ENCODE assay signal across 12 cellular contexts in the genomic region with DNA sequence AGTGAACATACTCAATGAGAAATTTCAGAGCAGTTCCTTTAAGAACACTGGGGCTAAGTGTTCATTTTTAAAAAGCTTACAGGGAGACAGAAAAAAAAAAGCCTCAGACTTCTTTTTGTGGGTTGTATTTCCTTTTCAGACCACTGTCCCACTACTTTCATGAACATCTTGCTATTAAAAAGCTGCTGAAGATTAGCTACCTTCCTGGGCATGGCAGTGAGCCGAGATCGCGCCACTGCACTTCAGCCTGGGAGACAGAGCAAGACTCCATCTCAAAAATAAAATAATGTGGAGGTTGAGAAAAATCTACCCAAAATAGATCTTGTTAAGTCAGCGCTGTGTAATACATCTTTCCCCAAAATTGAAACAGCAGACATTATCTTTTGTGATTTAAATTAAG.
"Had no signal": no experiment of that assay in that cellular context is flagged by ENCODE, and none has a peak within 500 bp of the region (broad histone marks: within the 10 kb centered on the region; RNA-seq: fewer than 3 reads in every experiment).

No MANE protein-coding gene starts in this region.

- H3K4me1 Mint-ChIP-seq: WTC11 had no signal

- H3K27ac ChIP-seq: lower lobe of right lung had no signal

- ATAC-seq: activated CD8-positive, alpha-beta memory T cell treated with anti-CD3 and anti-CD28 coated beads, Interleukin-2, amount 10 ng/mL, durations not matched to agents 7 days and 5 days; esophagus mucosa; lower lobe of right lung; mucosa of descending colon; T-helper 17 cell; WTC11 had no signal

- H3K27ac Mint-ChIP-seq: activated CD8-positive, alpha-beta memory T cell treated with anti-CD3 and anti-CD28 coated beads, Interleukin-2, amount 10 ng/mL, durations not matched to agents 7 days and 5 days; WTC11 had no signal

- H3K4me3 Mint-ChIP-seq: activated CD8-positive, alpha-beta memory T cell treated with anti-CD3 and anti-CD28 coated beads, Interleukin-2, amount 10 ng/mL, durations not matched to agents 7 days and 5 days; activated T-cell treated with anti-CD3 and anti-CD28 coated beads, Interleukin-2, amount 50 U/mL, for 24 hours; nephron; stimulated activated naive CD8-positive, alpha-beta T cell treated with anti-CD3 and anti-CD28 coated beads, Interleukin-15, Interleukin-2, amounts not matched to agents 100 ng/mL and 50 ng/mL, for 24 hours; T-helper 17 cell; WTC11 had no signal

- H3K9me3 Mint-ChIP-seq: activated T-cell treated with anti-CD3 and anti-CD28 coated beads, Interleukin-2, amount 50 U/mL, for 24 hours; nephron; stimulated activated naive CD8-positive, alpha-beta T cell treated with anti-CD3 and anti-CD28 coated beads, Interleukin-15, Interleukin-2, amounts not matched to agents 100 ng/mL and 50 ng/mL, for 24 hours; WTC11 had no signal

- H3K36me3 Mint-ChIP-seq: WTC11 had no signal

- H3K4me3 ChIP-seq: lower lobe of right lung, mucosa of descending colon had no signal

- H3K27me3 Mint-ChIP-seq: activated CD8-positive, alpha-beta memory T cell treated with anti-CD3 and anti-CD28 coated beads, Interleukin-2, amount 10 ng/mL, durations not matched to agents 7 days and 5 days; activated T-cell treated with anti-CD3 and anti-CD28 coated beads, Interleukin-2, amount 50 U/mL, for 24 hours; stimulated activated naive CD8-positive, alpha-beta T cell treated with anti-CD3 and anti-CD28 coated beads, Interleukin-15, Interleukin-2, amounts not matched to agents 100 ng/mL and 50 ng/mL, for 24 hours; T-helper 17 cell had no signal

- H3K9me3 ChIP-seq: lower lobe of right lung, mucosa of descending colon had no signal

- DNase-seq: activated CD8-positive, alpha-beta memory T cell treated with anti-CD3 and anti-CD28 coated beads, Interleukin-2, amount 10 ng/mL, durations not matched to agents 7 days and 5 days; activated gamma-delta T cell; activated T-cell treated with anti-CD3 and anti-CD28 coated beads, Interleukin-2, amount 50 U/mL, for 24 hours; left cardiac atrium; lower lobe of right lung; mucosa of descending colon; stimulated activated CD4-positive, alpha-beta T cell treated with anti-CD3 and anti-CD28 coated beads, Interleukin-4, amount 100 ng/mL, for 24 hours; T-helper 17 cell had no signal
